7 cellular contexts compared by ENCODE assay signal in genomic region chr15:45079201-45079600, GRCh38. TPM values are rescaled to one million over a fixed set of nuclear protein-coding genes. Genes with fewer than 3 reads are reported as not detected.
"Had no signal": no experiment of that assay in that cellular context is flagged by ENCODE, and none has a peak within 500 bp of the region (broad histone marks: within the 10 kb centered on the region; RNA-seq: fewer than 3 reads in every experiment).

No MANE protein-coding gene starts in this region.

RNA-seq across cellular contexts. Expression of gene DUOX2, which starts 34.8 kb away (rescaled TPM):
- total RNA-seq: activated B cell treated with CpG ODN at 0.5 μM for 24 hours; activated CD4-positive, alpha-beta T cell treated with anti-CD3 and anti-CD28 coated beads, Interleukin-2, amount 10 ng/mL, durations not matched to agents 24 days and 14 days; activated CD8-positive, alpha-beta memory T cell treated with anti-CD3 and anti-CD28 coated beads, Interleukin-2, amount 10 ng/mL, durations not matched to agents 7 days and 5 days; activated T-helper 1 cell treated with anti-CD3 and anti-CD28 coated beads, Interleukin-12 subunit alpha, Interleukin-12 subunit beta, Interleukin-2, Interleukin-4 antibody, amounts not matched to agents 30 ng/mL and 10 ng/mL and 1 ng/mL, durations not matched to agents 14 hours and 24 hours and 36 hours; PC-3 had no signal

RNA-seq across cellular contexts. Expression of gene DUOXA2, which starts 34.9 kb away (rescaled TPM):
- total RNA-seq: activated B cell treated with CpG ODN at 0.5 μM for 24 hours; activated CD4-positive, alpha-beta T cell treated with anti-CD3 and anti-CD28 coated beads, Interleukin-2, amount 10 ng/mL, durations not matched to agents 24 days and 14 days; activated CD8-positive, alpha-beta memory T cell treated with anti-CD3 and anti-CD28 coated beads, Interleukin-2, amount 10 ng/mL, durations not matched to agents 7 days and 5 days; activated T-helper 1 cell treated with anti-CD3 and anti-CD28 coated beads, Interleukin-12 subunit alpha, Interleukin-12 subunit beta, Interleukin-2, Interleukin-4 antibody, amounts not matched to agents 30 ng/mL and 10 ng/mL and 1 ng/mL, durations not matched to agents 14 hours and 24 hours and 36 hours; aorta; PC-3; T-cell had no signal

RNA-seq across cellular contexts. Expression of gene DUOXA1, which starts 50.5 kb away (rescaled TPM):
- total RNA-seq: activated CD4-positive, alpha-beta T cell treated with anti-CD3 and anti-CD28 coated beads, Interleukin-2, amount 10 ng/mL, durations not matched to agents 24 days and 14 days; activated CD8-positive, alpha-beta memory T cell treated with anti-CD3 and anti-CD28 coated beads, Interleukin-2, amount 10 ng/mL, durations not matched to agents 7 days and 5 days; activated T-helper 1 cell treated with anti-CD3 and anti-CD28 coated beads, Interleukin-12 subunit alpha, Interleukin-12 subunit beta, Interleukin-2, Interleukin-4 antibody, amounts not matched to agents 30 ng/mL and 10 ng/mL and 1 ng/mL, durations not matched to agents 14 hours and 24 hours and 36 hours; PC-3 had no signal

RNA-seq across cellular contexts. Expression of gene DUOX1, which starts 50.6 kb away (rescaled TPM):
- total RNA-seq: PC-3 had no signal
